ENCODE assay signal across 8 cellular contexts in the genomic region with DNA sequence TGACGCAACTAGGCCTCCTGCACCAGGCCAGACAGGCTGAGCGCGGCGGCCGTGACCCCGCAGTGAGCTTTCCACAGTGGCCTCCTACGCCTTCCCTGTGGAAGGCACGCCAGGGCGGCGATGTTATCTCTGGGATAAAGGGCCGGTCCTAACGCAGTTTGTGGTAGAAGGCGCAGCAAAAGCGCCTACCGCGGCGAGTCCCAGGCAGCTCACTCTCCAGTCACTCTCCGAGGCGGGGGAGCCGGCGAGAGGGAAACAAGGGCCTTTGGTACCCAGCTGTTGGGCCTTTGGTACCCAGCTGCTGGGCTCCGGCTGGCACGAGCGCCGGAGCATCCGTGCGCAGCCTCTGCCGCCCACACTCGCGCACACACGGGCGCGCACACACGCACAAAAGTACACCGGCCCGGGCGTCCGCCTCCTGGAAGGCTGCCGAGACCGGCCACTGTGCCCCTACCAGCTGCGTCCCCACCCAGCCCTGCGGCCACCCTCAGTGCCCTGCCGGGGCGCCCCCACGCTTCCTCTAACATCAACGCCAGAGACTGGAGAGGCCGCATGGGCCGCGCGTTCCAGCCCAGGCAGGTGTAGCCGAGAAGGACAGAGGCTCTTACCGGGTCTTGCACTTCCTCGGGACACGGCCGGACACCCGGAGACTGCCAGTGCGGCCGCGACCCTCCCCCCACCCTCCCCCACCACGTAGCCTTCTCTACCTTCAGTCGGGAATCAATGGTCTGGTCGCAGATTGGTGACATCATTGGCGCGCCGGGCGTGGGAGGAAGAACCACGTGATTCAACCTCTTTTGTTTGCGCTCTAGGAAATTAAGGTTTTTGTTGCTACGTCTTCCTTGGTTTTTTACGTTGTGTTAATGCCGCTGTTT. TPM values are rescaled to one million over a fixed set of nuclear protein-coding genes. Genes with fewer than 3 reads are reported as not detected.
DNase-seq lines count a peak whose midpoint lies in the region; TF ChIP-seq lines count a peak whose summit lies in the region.

No MANE protein-coding gene starts in this region.

- H3K36me3 ChIP-seq in effector memory CD4-positive, alpha-beta T cell (ENCODE audit: control insufficient read depth, insufficient read depth, low read length) = no peaks in the 10 kb centered on the region

- DNase-seq in AG08396 (ENCODE audit: low spot score) (peak; percentile 87), HT1080 (ENCODE audit: low read depth) (peak; percentile 69), NOMO-1 (lab: John Stamatoyannopoulos, UW; ENCODE audit: unreplicated experiment in 2 of 2) (peak; percentile 70 to 81), medulla oblongata (ENCODE audit: extremely low spot score) (peak; percentile 92)
- peak; percentile 87 to 91 for DNase-seq in activated CD8-positive, alpha-beta memory T cell treated with anti-CD3 and anti-CD28 coated beads for 4 hours (ENCODE audit: low read depth in 2 of 2)
- peak; percentile 72 to 82 (median 80) for DNase-seq in effector memory CD4-positive, alpha-beta T cell
- peak; percentile 81 to 93 (median 90) for DNase-seq in stimulated activated CD4-positive, alpha-beta T cell treated with anti-CD3 and anti-CD28 coated beads, TNF-alpha, amount 100 ng/mL, for 24 hours (ENCODE audit: low read depth in 3 of 3)

- peak; percentile 63 for TF ChIP-seq POLR2A in GM19193 (IDR thresholded peaks at IDR 0.05; ENCODE audit: extremely low read depth, insufficient read depth, insufficient read length)

- H3K4me3 ChIP-seq in effector memory CD4-positive, alpha-beta T cell (ENCODE audit: insufficient read depth, low read depth, low read length, poor library complexity, severe bottlenecking) = peak overlapping the region; percentile 96

- no peaks in the 10 kb centered on the region for H3K9me3 ChIP-seq in effector memory CD4-positive, alpha-beta T cell (ENCODE audit: control insufficient read depth, low read length)

- peak overlapping the region; percentile 93 for H3K27ac ChIP-seq in effector memory CD4-positive, alpha-beta T cell (ENCODE audit: insufficient read depth, low read length, poor library complexity, severe bottlenecking)

- peaks cover 7% of the 10 kb centered on the region for H3K4me1 ChIP-seq in effector memory CD4-positive, alpha-beta T cell (ENCODE audit: control insufficient read depth, insufficient read depth, low read length, poor library complexity, severe bottlenecking)

- no peaks in the 10 kb centered on the region for H3K27me3 ChIP-seq in effector memory CD4-positive, alpha-beta T cell (replicated peaks; ENCODE audit: control insufficient read depth, insufficient read depth, low read length, poor library complexity, severe bottlenecking)

RNA-seq across cellular contexts. Expression of a gene that starts 19.5 kb away (rescaled TPM):
- total RNA-seq in HT1080 (2014; rRNA removed; shearing (Covaris generic)) = 98.3 and 107 TPM in 2 replicates
- 52.1 and 64.3 TPM in 2 replicates for polyA plus RNA-seq in HT1080 (2015; cell fraction: cytosol; rRNA removed)
- 113 and 114 TPM in 2 replicates for polyA plus RNA-seq in HT1080 (2015; cell fraction: nucleus; rRNA removed)

RNA-seq across cellular contexts. Expression of a gene that starts 59.9 kb away (rescaled TPM):
- 0.17 and 0.88 TPM in 2 replicates for total RNA-seq in HT1080 (2014; rRNA removed; shearing (Covaris generic))
- polyA plus RNA-seq in HT1080 (2015; cell fraction: cytosol; rRNA removed) = 0.06 and 0.14 TPM in 2 replicates
- polyA plus RNA-seq in HT1080 (2015; cell fraction: nucleus; rRNA removed) = 0.16 and 0.18 TPM in 2 replicates

Comparison
In these comparisons a context has a peak if more than half of its experiments do, and no peak if none do; other contexts are left out.
1. Peak in every context shown above with its lines: DNase-seq, H3K4me3 ChIP-seq and H3K27ac ChIP-seq.